In the genomic region with DNA sequence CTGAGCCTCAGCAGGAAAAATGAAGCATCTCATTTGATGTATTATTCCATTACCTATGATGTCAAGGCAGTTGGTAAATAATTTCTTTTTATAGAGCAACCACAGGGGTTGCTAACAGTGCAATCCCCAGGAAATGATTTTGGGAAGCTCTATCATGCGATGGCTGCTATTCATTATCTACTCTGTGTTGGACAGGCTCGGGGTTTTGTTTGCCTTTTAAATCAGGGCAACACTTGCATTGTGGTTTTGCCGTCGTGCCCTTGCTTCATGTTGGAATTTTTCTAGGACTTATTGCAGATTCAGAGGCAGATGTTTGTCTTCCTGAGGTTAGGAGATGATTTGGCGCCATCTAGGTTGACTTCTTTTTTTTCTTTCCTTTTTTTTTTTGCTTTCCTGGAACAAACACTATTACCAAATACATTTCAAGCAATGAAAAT, we compare ENCODE assay signal across 9 cellular contexts.
DNase-seq lines count a peak whose midpoint lies in the region; ATAC-seq, FAIRE-seq and TF ChIP-seq lines count a peak whose summit lies in the region.
"Had no signal": no experiment of that assay in that cellular context is flagged by ENCODE, and none has a peak within 500 bp of the region (broad histone marks: within the 10 kb centered on the region; RNA-seq: fewer than 3 reads in every experiment).

No MANE protein-coding gene starts in this region.

- POLR2A ChIA-PET in AG04449 (lab: Yijun Ruan, JAX): interaction anchor here (0.6 to 1.6 kb wide), 4 partner anchors 33 to 203 kb away, joined by 3 to 7 read pairs (median 4); no protein-coding TSS in a partner anchor

- H3K36me3 ChIP-seq in keratinocyte (ENCODE audit: control insufficient read depth in 2 of 2, extremely low read depth in 1 of 2, insufficient read depth in 2 of 2, low read length in 2 of 2): no peaks in the 10 kb centered on the region
- H3K36me3 ChIP-seq in testis (ENCODE audit: low read depth, missing control alignments): no peaks in the 10 kb centered on the region

- CTCF ChIA-PET in AG04449 (lab: Yijun Ruan, JAX): interaction anchor here (0.8 to 5.7 kb wide), 14 partner anchors 9 to 227 kb away, joined by 3 to 42 read pairs (median 3); a partner anchor contains a TSS

- H3K4me1 Mint-ChIP-seq in T-helper 17 cell: no peaks in the 10 kb centered on the region
- H3K4me1 Mint-ChIP-seq: central memory CD8-positive, alpha-beta T cell had no signal

- dilution Hi-C loops in keratinocyte (cut with MboI; ENCODE audit: extremely low pct_ligation_motif_present, low sequenced_read_pairs): no loop called here

- H3K36me3 Mint-ChIP-seq in T-helper 17 cell (ENCODE audit: low read depth): no peaks in the 10 kb centered on the region

- no peak for ATAC-seq in T-helper 17 cell

- H3K9me3 ChIP-seq in T-helper 17 cell (ENCODE audit: control insufficient read depth, low read length, poor library complexity, severe bottlenecking) (no peaks in the 10 kb centered on the region), keratinocyte (ENCODE audit: control insufficient read depth, low read depth, low read length) (no peaks in the 10 kb centered on the region), testis (no peaks in the 10 kb centered on the region)

- no peak overlapping the region for H3K27ac Mint-ChIP-seq in T-helper 17 cell

- H4K20me1 ChIP-seq in keratinocyte (ENCODE audit: control insufficient read depth, extremely low read depth, insufficient read depth, low read length): no peaks in the 10 kb centered on the region

- no peak overlapping the region for H2AFZ ChIP-seq in keratinocyte (ENCODE audit: control insufficient read depth, low read length)

- peak overlapping the region; percentile 25 for H3K4me3 Mint-ChIP-seq in T-helper 17 cell
- H3K4me3 Mint-ChIP-seq: central memory CD8-positive, alpha-beta T cell had no signal

- DNase-seq in AG04449 (ENCODE audit: low read depth, low spot score): peak; percentile 89
- DNase-seq in HFF-Myc (ENCODE audit: extremely low read depth, low read depth): peak; percentile 98
- no peak for DNase-seq in T-helper 17 cell
- no peak for DNase-seq in keratinocyte (ENCODE audit: low read depth, low spot score)
- no peak for DNase-seq in testis
- DNase-seq in NK-92 (lab: John Stamatoyannopoulos, UW; ENCODE audit: unreplicated experiment): no peak
- no peak for DNase-seq in COLO829 (ENCODE audit: low spot score)
- DNase-seq in SKM-1 treated with dmso at 0.1 percent for 144 hours (lab: John Stamatoyannopoulos, UW; ENCODE audit: unreplicated experiment): no peak

- no peak for TF ChIP-seq POLR2A in testis (IDR thresholded peaks at IDR 0.05)

- WGBS in testis, 2 donors: 30 to 38% methylated on average over 5 of the region's 5 CpGs

- H3K4me2 ChIP-seq in keratinocyte (ENCODE audit: control insufficient read depth, extremely low read depth, insufficient read depth, low read depth, low read length): peak overlapping the region; percentile 0

- H3K27ac ChIP-seq in keratinocyte (ENCODE audit: control insufficient read depth, insufficient read depth, low read length): peak overlapping the region; percentile 36
- H3K27ac ChIP-seq in testis: no peak overlapping the region

- peak; percentile 69 for FAIRE-seq in keratinocyte (lab: Jason Lieb, UNC)

- H3K79me2 ChIP-seq in keratinocyte (ENCODE audit: control insufficient read depth, insufficient read depth, low read length): no peaks in the 10 kb centered on the region

- H3K27me3 ChIP-seq in keratinocyte (ENCODE audit: control insufficient read depth, extremely low read depth, insufficient read depth, low read length) (no peaks in the 10 kb centered on the region), testis (no peaks in the 10 kb centered on the region)

- H3K4me3 ChIP-seq in AG04449 (ENCODE audit: low read depth, low read length): no peak overlapping the region
- H3K4me3 ChIP-seq in HFF-Myc (replicated peaks; ENCODE audit: low read depth, low read length): no peak overlapping the region
- H3K4me3 ChIP-seq in keratinocyte (ENCODE audit: control insufficient read depth in 2 of 3, extremely low read depth in 1 of 3, insufficient read depth in 2 of 3, low read depth in 1 of 3, low read length in 3 of 3): no peak overlapping the region
- H3K4me3 ChIP-seq in testis: no peak overlapping the region

- TF ChIP-seq CTCF in AG04449 (IDR thresholded peaks at IDR 0.05; ENCODE audit: insufficient read depth, low read length, missing control alignments) (peak; percentile 9), HFF-Myc (IDR thresholded peaks at IDR 0.05; ENCODE audit: low read depth, low read length, missing control alignments) (peak; percentile 31), keratinocyte (optimal IDR thresholded peaks at IDR 0.05 in 1 of 3, IDR thresholded peaks at IDR 0.05 in 1 of 3, conservative IDR thresholded peaks at IDR 0.05 in 1 of 3; ENCODE audit: extremely low read depth in 1 of 3, insufficient read depth in 2 of 3, low read length in 3 of 3) (peak in 2 of 3 experiments; percentile 22 to 25), testis (IDR thresholded peaks at IDR 0.05) (no peak)

- H3K4me1 ChIP-seq in keratinocyte (ENCODE audit: control insufficient read depth, extremely low read depth, insufficient read depth, low read length): peaks cover 12% of the 10 kb centered on the region
- H3K4me1 ChIP-seq in testis: peaks cover 12% of the 10 kb centered on the region

- peaks cover 25% of the 10 kb centered on the region for H3K27me3 Mint-ChIP-seq in T-helper 17 cell
- H3K27me3 Mint-ChIP-seq: central memory CD8-positive, alpha-beta T cell had no signal

- intact Hi-C loops in testis (cut with DNase I; ENCODE audit: low total_unique reads): no loop called here

- no peak overlapping the region for H3K9ac ChIP-seq in keratinocyte (ENCODE audit: control insufficient read depth, extremely low read depth, insufficient read depth, low read length)

- no peaks in the 10 kb centered on the region for H3K9me1 ChIP-seq in keratinocyte (ENCODE audit: control insufficient read depth, extremely low read depth, insufficient read depth, low read length)

Comparison
In these comparisons a context has a peak if more than half of its experiments do, and no peak if none do; other contexts are left out.
1. DNase-seq: peak in AG04449 (single experiment) and HFF-Myc (single experiment); none in T-helper 17 cell (0 of 3), keratinocyte (single experiment), testis (single experiment), NK-92 (single experiment), COLO829 (single experiment) and SKM-1 treated with dmso at 0.1 percent for 144 hours (single experiment).
2. CTCF ChIP-seq: peak in AG04449 (single experiment), HFF-Myc (single experiment) and keratinocyte (2 of 3); none in testis (0 of 3).